ENCODE assay signal across 4 cellular contexts in the genomic region with DNA sequence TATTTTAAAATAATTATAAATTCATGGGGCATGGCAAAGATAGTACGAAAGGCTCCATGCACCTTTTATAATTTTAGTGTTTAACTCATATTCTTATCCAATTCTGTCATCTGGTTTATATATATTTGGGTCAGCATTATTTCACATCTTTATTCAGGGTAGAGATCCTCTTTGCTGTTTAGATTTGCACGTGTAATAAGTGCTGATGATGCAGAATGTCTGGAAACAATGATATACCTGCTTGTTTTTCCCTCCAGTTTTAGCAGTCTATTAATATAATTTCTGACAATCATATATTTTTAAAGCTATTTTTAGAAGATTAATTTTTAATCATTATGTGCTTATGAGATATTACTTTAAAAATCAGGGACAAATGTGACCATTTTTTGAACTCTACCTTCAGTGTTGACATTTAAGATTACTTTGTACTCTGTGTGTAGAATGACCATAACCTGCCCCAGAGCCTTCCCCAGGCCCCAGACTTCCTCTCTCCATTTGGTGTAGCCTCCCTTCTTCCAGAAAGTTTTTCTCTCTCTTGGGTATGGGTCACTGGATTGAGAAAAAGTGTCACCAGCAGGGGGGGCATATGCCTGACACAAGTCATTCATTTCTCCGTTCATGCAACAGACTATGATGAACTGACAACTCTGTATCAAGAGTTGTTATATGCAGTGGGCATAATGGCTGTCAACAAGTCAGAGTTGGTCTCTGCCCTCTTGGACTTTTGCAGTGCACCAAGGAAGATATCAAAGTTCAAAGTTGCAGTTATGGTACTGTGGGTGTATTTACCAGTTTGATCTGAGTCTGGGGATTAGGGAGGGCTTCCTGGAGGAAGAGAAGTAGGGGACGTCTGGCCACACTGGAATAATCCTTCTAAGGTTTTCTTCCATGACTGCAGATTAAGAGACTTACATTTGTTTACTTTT.
A peak's percentile ranks its signal among the peaks of the same experiment; 100 is the strongest.
TF ChIP-seq lines count a peak whose summit lies in the region.

No MANE protein-coding gene starts in this region.

TF ChIP-seq in SK-N-SH, 30 proteins besides CTCF, POLR2A, EP300 and RAD21:
- no peak for TF ChIP-seq TAF1 (IDR thresholded peaks at IDR 0.05; ENCODE audit: borderline replicate concordance, low read depth, low read length)
- TF ChIP-seq SMC3 (IDR thresholded peaks at IDR 0.05; ENCODE audit: low read depth, low read length) = peak; percentile 4; the same call in 1 of the 2 replicates

TF ChIP-seq in SK-N-SH treated with all-trans-retinoic acid at 6 μM for 48 hours, 23 proteins besides CTCF, POLR2A, EP300 and RAD21:
- TF ChIP-seq ARNTL (CRISPR knock-in tag; IDR thresholded peaks at IDR 0.05; ENCODE audit: borderline replicate concordance, low read depth) (no peak), ISL1 (CRISPR knock-in tag; IDR thresholded peaks at IDR 0.05) (no peak), TOX (CRISPR knock-in tag; IDR thresholded peaks at IDR 0.05; ENCODE audit: borderline replicate concordance) (no peak), RARB (CRISPR knock-in tag; IDR thresholded peaks at IDR 0.05) (no peak), ZNF8 (CRISPR knock-in tag; IDR thresholded peaks at IDR 0.05) (no peak), ZFP30 (CRISPR knock-in tag; IDR thresholded peaks at IDR 0.05) (no peak), CSRNP3 (CRISPR knock-in tag; IDR thresholded peaks at IDR 0.05) (no peak), ZC3H10 (CRISPR knock-in tag; IDR thresholded peaks at IDR 0.05) (no peak), BACH2 (CRISPR knock-in tag; IDR thresholded peaks at IDR 0.05; ENCODE audit: borderline replicate concordance) (no peak), ZFP3 (CRISPR knock-in tag; IDR thresholded peaks at IDR 0.05) (no peak)
- TF ChIP-seq, protein P1, sequence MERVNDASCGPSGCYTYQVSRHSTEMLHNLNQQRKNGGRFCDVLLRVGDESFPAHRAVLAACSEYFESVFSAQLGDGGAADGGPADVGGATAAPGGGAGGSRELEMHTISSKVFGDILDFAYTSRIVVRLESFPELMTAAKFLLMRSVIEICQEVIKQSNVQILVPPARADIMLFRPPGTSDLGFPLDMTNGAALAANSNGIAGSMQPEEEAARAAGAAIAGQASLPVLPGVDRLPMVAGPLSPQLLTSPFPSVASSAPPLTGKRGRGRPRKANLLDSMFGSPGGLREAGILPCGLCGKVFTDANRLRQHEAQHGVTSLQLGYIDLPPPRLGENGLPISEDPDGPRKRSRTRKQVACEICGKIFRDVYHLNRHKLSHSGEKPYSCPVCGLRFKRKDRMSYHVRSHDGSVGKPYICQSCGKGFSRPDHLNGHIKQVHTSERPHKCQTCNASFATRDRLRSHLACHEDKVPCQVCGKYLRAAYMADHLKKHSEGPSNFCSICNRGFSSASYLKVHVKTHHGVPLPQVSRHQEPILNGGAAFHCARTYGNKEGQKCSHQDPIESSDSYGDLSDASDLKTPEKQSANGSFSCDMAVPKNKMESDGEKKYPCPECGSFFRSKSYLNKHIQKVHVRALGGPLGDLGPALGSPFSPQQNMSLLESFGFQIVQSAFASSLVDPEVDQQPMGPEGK (CRISPR knock-in tag; IDR thresholded peaks at IDR 0.05; ENCODE audit: borderline replicate concordance) = no peak
- TF ChIP-seq, protein P2, sequence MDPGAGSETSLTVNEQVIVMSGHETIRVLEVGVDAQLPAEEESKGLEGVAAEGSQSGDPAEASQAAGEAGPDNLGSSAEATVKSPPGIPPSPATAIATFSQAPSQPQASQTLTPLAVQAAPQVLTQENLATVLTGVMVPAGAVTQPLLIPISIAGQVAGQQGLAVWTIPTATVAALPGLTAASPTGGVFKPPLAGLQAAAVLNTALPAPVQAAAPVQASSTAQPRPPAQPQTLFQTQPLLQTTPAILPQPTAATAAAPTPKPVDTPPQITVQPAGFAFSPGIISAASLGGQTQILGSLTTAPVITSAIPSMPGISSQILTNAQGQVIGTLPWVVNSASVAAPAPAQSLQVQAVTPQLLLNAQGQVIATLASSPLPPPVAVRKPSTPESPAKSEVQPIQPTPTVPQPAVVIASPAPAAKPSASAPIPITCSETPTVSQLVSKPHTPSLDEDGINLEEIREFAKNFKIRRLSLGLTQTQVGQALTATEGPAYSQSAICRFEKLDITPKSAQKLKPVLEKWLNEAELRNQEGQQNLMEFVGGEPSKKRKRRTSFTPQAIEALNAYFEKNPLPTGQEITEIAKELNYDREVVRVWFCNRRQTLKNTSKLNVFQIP (CRISPR knock-in tag; IDR thresholded peaks at IDR 0.05; ENCODE audit: borderline replicate concordance, low read depth) = no peak

TF ChIP-seq in endothelial cell of umbilical vein, 7 proteins besides CTCF, POLR2A, EP300 and RAD21:
- TF ChIP-seq EZH2 (IDR thresholded peaks at IDR 0.05; ENCODE audit: borderline replicate concordance, low read depth, low read length, severe bottlenecking) (no peak), GATA2 (IDR thresholded peaks at IDR 0.05; ENCODE audit: insufficient read depth, insufficient read length, low read depth, low read length) (no peak), JUN (IDR thresholded peaks at IDR 0.05; ENCODE audit: borderline replicate concordance, insufficient read depth, insufficient read length, low read depth) (no peak), POLR2AphosphoS5 (IDR thresholded peaks at IDR 0.05; ENCODE audit: insufficient read depth, low read depth, low read length) (no peak), MAX (IDR thresholded peaks at IDR 0.05; ENCODE audit: insufficient read depth, insufficient read length) (no peak), MYC (IDR thresholded peaks at IDR 0.05; ENCODE audit: low read depth, low read length) (no peak), FOS (IDR thresholded peaks at IDR 0.05; ENCODE audit: borderline replicate concordance, insufficient read depth, low read length) (no peak)

TF ChIP-seq in WTC11, 78 proteins besides CTCF, POLR2A, EP300 and RAD21 (continues in another document):
- TF ChIP-seq SMAD3 (CRISPR knock-in tag; IDR thresholded peaks at IDR 0.05; ENCODE audit: borderline replicate concordance) = no peak
- TF ChIP-seq ATF1 (CRISPR knock-in tag; IDR thresholded peaks at IDR 0.05) = no peak
- TF ChIP-seq ESRRA (CRISPR knock-in tag; IDR thresholded peaks at IDR 0.05; ENCODE audit: borderline replicate concordance) = no peak
- TF ChIP-seq MAX (CRISPR knock-in tag; IDR thresholded peaks at IDR 0.05) = no peak
- TF ChIP-seq, protein P3, sequence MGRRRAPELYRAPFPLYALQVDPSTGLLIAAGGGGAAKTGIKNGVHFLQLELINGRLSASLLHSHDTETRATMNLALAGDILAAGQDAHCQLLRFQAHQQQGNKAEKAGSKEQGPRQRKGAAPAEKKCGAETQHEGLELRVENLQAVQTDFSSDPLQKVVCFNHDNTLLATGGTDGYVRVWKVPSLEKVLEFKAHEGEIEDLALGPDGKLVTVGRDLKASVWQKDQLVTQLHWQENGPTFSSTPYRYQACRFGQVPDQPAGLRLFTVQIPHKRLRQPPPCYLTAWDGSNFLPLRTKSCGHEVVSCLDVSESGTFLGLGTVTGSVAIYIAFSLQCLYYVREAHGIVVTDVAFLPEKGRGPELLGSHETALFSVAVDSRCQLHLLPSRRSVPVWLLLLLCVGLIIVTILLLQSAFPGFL (CRISPR knock-in tag; IDR thresholded peaks at IDR 0.05; ENCODE audit: borderline replicate concordance) = no peak
- no peak for TF ChIP-seq USF2 (CRISPR knock-in tag; IDR thresholded peaks at IDR 0.05)
- no peak for TF ChIP-seq USF1 (CRISPR knock-in tag; IDR thresholded peaks at IDR 0.05)
- no peak for TF ChIP-seq MXD4 (CRISPR knock-in tag; IDR thresholded peaks at IDR 0.05; ENCODE audit: borderline replicate concordance)
- TF ChIP-seq ARID4B (CRISPR knock-in tag; IDR thresholded peaks at IDR 0.05; ENCODE audit: borderline replicate concordance) = no peak
- no peak for TF ChIP-seq AR (CRISPR knock-in tag; IDR thresholded peaks at IDR 0.05)
- no peak for TF ChIP-seq HMGXB4 (CRISPR knock-in tag; IDR thresholded peaks at IDR 0.05)
- no peak for TF ChIP-seq FOXK1 (CRISPR knock-in tag; IDR thresholded peaks at IDR 0.05)
- TF ChIP-seq ZNF121 (CRISPR knock-in tag; IDR thresholded peaks at IDR 0.05) = no peak
- TF ChIP-seq NR2C2 (CRISPR knock-in tag; IDR thresholded peaks at IDR 0.05) = no peak
- TF ChIP-seq OVOL2 (CRISPR knock-in tag; IDR thresholded peaks at IDR 0.05; ENCODE audit: borderline replicate concordance) = no peak
- TF ChIP-seq STAT6 (CRISPR knock-in tag; conservative IDR thresholded peaks at IDR 0.05; ENCODE audit: low read depth) = no peak
- TF ChIP-seq ZNF671 (CRISPR knock-in tag; IDR thresholded peaks at IDR 0.05) = no peak
